ENCODE assay signal across 17 cellular contexts in the genomic region with DNA sequence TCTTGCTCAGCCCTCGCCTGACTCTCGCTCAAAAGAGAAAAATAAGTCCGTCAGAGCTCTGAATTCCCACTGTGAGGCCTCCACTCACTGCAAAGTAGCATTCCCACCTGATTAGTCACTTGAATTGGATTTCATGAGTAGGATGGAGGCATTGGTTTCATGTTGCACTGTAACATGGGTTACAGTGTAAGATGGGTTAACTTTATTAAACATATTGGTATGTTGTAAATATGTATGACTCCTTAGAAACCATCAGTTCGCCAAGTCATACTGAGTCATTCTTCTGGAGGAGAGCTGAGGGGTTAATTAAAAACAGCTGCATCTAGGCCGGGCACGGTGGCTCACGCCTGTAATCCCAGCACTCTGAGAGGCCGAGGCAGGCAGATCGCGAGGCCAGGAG.
DNase-seq lines count a peak whose midpoint lies in the region; TF ChIP-seq lines count a peak whose summit lies in the region.
"Had no signal": no experiment of that assay in that cellular context is flagged by ENCODE, and none has a peak within 500 bp of the region (broad histone marks: within the 10 kb centered on the region; RNA-seq: fewer than 3 reads in every experiment).

No MANE protein-coding gene starts in this region.

- peak overlapping the region; percentile 53 for H3K9ac ChIP-seq in adipocyte (ENCODE audit: low read length)

- H3K27me3 ChIP-seq in adipocyte (replicated peaks; ENCODE audit: control insufficient read depth, insufficient read depth, low read length), result no peaks in the 10 kb centered on the region
- H3K27me3 ChIP-seq: adrenal gland, upper lobe of left lung had no signal

- H3K36me3 ChIP-seq in adipocyte (ENCODE audit: control insufficient read depth, insufficient read depth, low read length, severe bottlenecking), result no peaks in the 10 kb centered on the region
- H3K36me3 ChIP-seq: adrenal gland, upper lobe of left lung had no signal

- H3K9me3 ChIP-seq in adipocyte (ENCODE audit: control insufficient read depth, low read length), result no peaks in the 10 kb centered on the region
- H3K9me3 ChIP-seq: adrenal gland had no signal

- H3K4me3 ChIP-seq in adipocyte (ENCODE audit: low read length) (peak overlapping the region; percentile 35), fibroblast of villous mesenchyme (ENCODE audit: low read depth, low read length) (no peak overlapping the region)
- H3K4me3 ChIP-seq: adrenal gland, SK-N-MC, upper lobe of left lung had no signal

- no peak for TF ChIP-seq CTCF in fibroblast of villous mesenchyme (IDR thresholded peaks at IDR 0.05; ENCODE audit: insufficient read depth, low read depth, low read length)

- DNase-seq in A172 (ENCODE audit: low spot score), result peak; percentile 60
- peak; percentile 99 for DNase-seq in HCEC 1CT
- peak; percentile 94 for DNase-seq in adipocyte (ENCODE audit: low read depth)
- DNase-seq in fibroblast of villous mesenchyme (ENCODE audit: low read depth), result peak; percentile 87
- DNase-seq in NCI-H2029 treated with DMSO at 0.1 percent for 48 hours (lab: John Stamatoyannopoulos, UW), result no peak
- no peak for DNase-seq in NCI-H345 treated with DMSO at 0.1 percent for 48 hours (lab: John Stamatoyannopoulos, UW; ENCODE audit: unreplicated experiment)
- no peak for DNase-seq in OCI-M2 (lab: John Stamatoyannopoulos, UW; ENCODE audit: unreplicated experiment)
- no peak for DNase-seq in stimulated activated CD4-positive, alpha-beta T cell treated with anti-CD3 and anti-CD28 coated beads, Interleukin-12 subunit alpha, Interleukin-12 subunit beta, amount 100 ng/mL, for 4 hours
- DNase-seq: activated B cell treated with CpG ODN at 0.5 μM for 24 hours, activated T-cell treated with anti-CD3 and anti-CD28 coated beads for 4 hours, adrenal gland, DMS53, KBM-7, NCI-H1694, NCI-H82 had no signal

- peaks cover 6% of the 10 kb centered on the region for H3K4me1 ChIP-seq in adipocyte (ENCODE audit: control insufficient read depth, insufficient read depth, low read length)
- H3K4me1 ChIP-seq: adrenal gland, upper lobe of left lung had no signal

Comparison
In these comparisons a context has a peak if more than half of its experiments do, and no peak if none do; other contexts are left out.
1. DNase-seq: peak in A172 (single experiment), HCEC 1CT (single experiment), adipocyte (single experiment) and fibroblast of villous mesenchyme (single experiment); none in NCI-H2029 treated with DMSO at 0.1 percent for 48 hours (single experiment), NCI-H345 treated with DMSO at 0.1 percent for 48 hours (single experiment), OCI-M2 (single experiment) and stimulated activated CD4-positive, alpha-beta T cell treated with anti-CD3 and anti-CD28 coated beads, Interleukin-12 subunit alpha, Interleukin-12 subunit beta, amount 100 ng/mL, for 4 hours (single experiment).